ENCODE assay signal across 8 cellular contexts in genomic region chr6:10721850-10722569, GRCh38. TPM values are rescaled to one million over a fixed set of nuclear protein-coding genes. Genes with fewer than 3 reads are reported as not detected.
DNase-seq lines count a peak whose midpoint lies in the region; ATAC-seq, FAIRE-seq and TF ChIP-seq lines count a peak whose summit lies in the region.

No MANE protein-coding gene starts in this region.

- peak overlapping the region; percentile 82 to 93 (median 91) for H3K4me3 ChIP-seq in skeletal muscle tissue (ENCODE audit: low read length in 3 of 3)

- H3K27me3 ChIP-seq in skeletal muscle tissue (ENCODE audit: control insufficient read depth in 3 of 3, insufficient read depth in 3 of 3, low read length in 3 of 3): no peaks in the 10 kb centered on the region

- peak overlapping the region; percentile 90 to 93 (median 90) for H3K9ac ChIP-seq in skeletal muscle tissue (ENCODE audit: low read depth in 1 of 3, low read length in 3 of 3)

- H3K4me1 ChIP-seq in skeletal muscle tissue (ENCODE audit: control insufficient read depth in 3 of 3, insufficient read depth in 3 of 3, low read length in 3 of 3): peaks cover 17 to 34% (median 26%) of the 10 kb centered on the region in 3 donors

- CTCF ChIA-PET in WTC11 (lab: Charles Lee): interaction anchor here (1.0 to 2.7 kb wide), 5 partner anchors 25 to 256 kb away, joined by 3 to 11 read pairs (median 7); partner anchors contain the start of gene TMEM14B

- H3K9me3 ChIP-seq in skeletal muscle tissue (ENCODE audit: control insufficient read depth in 3 of 3, low read length in 3 of 3): no peaks in the 10 kb centered on the region

- peak; percentile 30 for TF ChIP-seq POLR2A in GM18505 (IDR thresholded peaks at IDR 0.05; ENCODE audit: borderline replicate concordance, extremely low read depth, insufficient read depth, insufficient read length)

- H3K36me3 Mint-ChIP-seq in WTC11: peaks cover 33% of the 10 kb centered on the region

- POLR2A ChIA-PET in WTC11 (lab: Charles Lee): interaction anchor here (0.5 to 4.5 kb wide), 7 partner anchors 13 to 288 kb away, joined by 3 to 43 read pairs (median 3); partner anchors contain the start of genes C6orf52, PAK1IP1 and TMEM14B

- H3K27ac Mint-ChIP-seq in WTC11: peak overlapping the region; percentile 99

- H3K4me1 Mint-ChIP-seq in WTC11: peaks cover 28% of the 10 kb centered on the region

- peak overlapping the region; percentile 97 for H3K4me3 Mint-ChIP-seq in WTC11

- H3K27ac ChIP-seq in skeletal muscle tissue (ENCODE audit: low read depth, low read length): peak overlapping the region; percentile 81

- TF ChIP-seq CTCF in WTC11 (IDR thresholded peaks at IDR 0.05): no peak

- H3K36me3 ChIP-seq in skeletal muscle tissue (ENCODE audit: control insufficient read depth in 3 of 3, insufficient read depth in 3 of 3, low read length in 3 of 3): peaks cover 8 to 18% (median 13%) of the 10 kb centered on the region in 3 donors

- no peak for FAIRE-seq in frontal cortex (lab: Jason Lieb, UNC)

- no peaks in the 10 kb centered on the region for H3K27me3 Mint-ChIP-seq in WTC11 (ENCODE audit: low read depth)

- DNase-seq in WTC11 (ENCODE audit: low spot score) (no peak), frontal cortex (ENCODE audit: low spot score in 2 of 2) (peak; percentile 40 to 54), ecto neural progenitor cell (ENCODE audit: low spot score) (no peak), cerebellum (ENCODE audit: low spot score) (no peak)

- peaks cover 30% of the 10 kb centered on the region for H3K9me3 Mint-ChIP-seq in WTC11

- no peak for ATAC-seq in GM18505 (IDR thresholded peaks at IDR 0.05; ENCODE audit: unreplicated experiment)
- ATAC-seq in WTC11: no peak
- no peak for ATAC-seq in HG03565 (IDR thresholded peaks at IDR 0.05; ENCODE audit: unreplicated experiment)
- no peak for ATAC-seq in HG03457 (IDR thresholded peaks at IDR 0.05; ENCODE audit: unreplicated experiment)

TF ChIP-seq in WTC11, 78 proteins besides CTCF, POLR2A, EP300 and RAD21:
- TF ChIP-seq PREB (CRISPR knock-in tag; IDR thresholded peaks at IDR 0.05; ENCODE audit: borderline replicate concordance) (no peak), ZNF317 (CRISPR knock-in tag; IDR thresholded peaks at IDR 0.05; ENCODE audit: borderline replicate concordance, low read depth) (no peak), SMAD4 (CRISPR knock-in tag; IDR thresholded peaks at IDR 0.05) (no peak), ZNF121 (CRISPR knock-in tag; IDR thresholded peaks at IDR 0.05) (0 out of 2 replicates have a peak, but pooled peaks have one; percentile 8)

RNA-seq across cellular contexts. Expression of gene TMEM14C, which starts 0.9 kb away (rescaled TPM):
- total RNA-seq in WTC11 (2021): 103 to 122 TPM (median 119 TPM) in 3 replicates
- total RNA-seq in frontal cortex: 46.5 TPM
- 93.4 TPM for total RNA-seq in skeletal muscle tissue
- total RNA-seq in cerebellum: 39.8 TPM

RNA-seq across cellular contexts. Expression of gene TMEM14B, which starts 25.6 kb away (rescaled TPM):
- total RNA-seq in WTC11 (2021) (72.7 to 82.9 TPM (median 78.0 TPM) in 3 replicates), frontal cortex (58.3 TPM), skeletal muscle tissue (65.2 TPM), cerebellum (46.7 TPM)

RNA-seq across cellular contexts. Expression of gene PAK1IP1, which starts 27.2 kb away (rescaled TPM):
- total RNA-seq in WTC11 (2021) (24.8 to 30.4 TPM (median 24.9 TPM) in 3 replicates), frontal cortex (32.2 TPM), skeletal muscle tissue (7.3 TPM), cerebellum (12.2 TPM)

RNA-seq across cellular contexts. Expression of gene C6orf52, which starts 27.6 kb away (rescaled TPM):
- 0.42 to 1.8 TPM (median 0.50 TPM) in 3 replicates for total RNA-seq in WTC11 (2021)
- total RNA-seq in frontal cortex: 0.82 TPM
- not detected for total RNA-seq in skeletal muscle tissue
- 1.5 TPM for total RNA-seq in cerebellum

Comparison
In these comparisons a context has a peak if more than half of its experiments do, and no peak if none do; other contexts are left out.
1. DNase-seq: peak in frontal cortex (2 of 2); none in WTC11 (single experiment), ecto neural progenitor cell (single experiment) and cerebellum (single experiment).